ENCODE assay signal across 17 cellular contexts in the genomic region with DNA sequence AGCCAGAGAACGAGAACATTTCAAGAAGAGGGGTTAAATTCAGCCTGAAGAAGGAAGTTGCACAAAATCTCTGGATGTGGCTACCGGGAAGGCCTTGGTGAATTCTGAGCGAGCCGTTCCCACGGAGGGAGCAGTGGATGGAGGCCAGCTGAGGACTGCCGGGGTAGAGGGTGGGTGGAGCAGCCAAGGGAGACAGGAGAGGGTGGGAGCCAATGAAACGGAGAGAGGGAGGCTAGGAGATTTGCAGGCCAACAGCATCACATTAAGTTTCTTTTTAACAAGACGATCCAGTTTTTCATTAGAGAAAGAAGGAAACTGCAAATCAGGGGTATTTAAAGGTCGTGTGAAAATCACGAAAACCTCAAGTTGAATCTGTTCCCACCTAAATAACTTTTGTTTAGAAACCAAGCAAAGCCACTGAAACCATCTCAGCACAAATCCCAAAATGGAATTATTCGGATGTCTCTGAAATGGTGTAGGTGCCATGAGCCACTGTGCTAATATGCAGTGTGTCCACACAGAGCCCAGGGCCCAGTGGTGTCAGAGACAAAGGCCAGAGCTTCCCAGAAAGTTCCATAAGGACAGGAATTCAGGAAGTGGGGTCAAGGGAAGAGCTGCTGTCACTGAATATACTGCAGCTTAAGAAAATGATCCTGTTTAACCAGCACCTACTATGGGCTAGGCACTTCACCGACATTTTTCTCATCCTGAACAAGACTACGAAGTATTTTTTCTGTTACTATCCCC. TPM values are rescaled to one million over a fixed set of nuclear protein-coding genes. Genes with fewer than 3 reads are reported as not detected.
A peak's percentile ranks its signal among the peaks of the same experiment; 100 is the strongest.
DNase-seq lines count a peak whose midpoint lies in the region; ATAC-seq and TF ChIP-seq lines count a peak whose summit lies in the region.
"Had no signal": no experiment of that assay in that cellular context is flagged by ENCODE, and none has a peak within 500 bp of the region (broad histone marks: within the 10 kb centered on the region; RNA-seq: fewer than 3 reads in every experiment).

No MANE protein-coding gene starts in this region.

- no peak overlapping the region for H3K4me3 Mint-ChIP-seq in activated naive CD8-positive, alpha-beta T cell treated with anti-CD3 and anti-CD28 coated beads, Interleukin-2, amount 50 U/mL, for 24 hours
- H3K4me3 Mint-ChIP-seq: activated CD8-positive, alpha-beta memory T cell treated with anti-CD3 and anti-CD28 coated beads, Interleukin-2, amount 10 ng/mL, durations not matched to agents 7 days and 5 days; activated naive CD8-positive, alpha-beta T cell; dendritic cell treated with granulocyte-macrophage colony-stimulating factor and Interleukin-4, amounts not matched to agents 40 ng/mL and 50 ng/mL, for 4 days; immature natural killer cell; naive B cell; type B pancreatic cell had no signal

- H3K36me3 ChIP-seq in H7 (replicated peaks; ENCODE audit: control insufficient read depth, insufficient read depth, low read length): no peaks in the 10 kb centered on the region
- H3K36me3 ChIP-seq in right lobe of liver: no peaks in the 10 kb centered on the region
- no peaks in the 10 kb centered on the region for H3K36me3 ChIP-seq in spleen
- H3K36me3 ChIP-seq: MG63 had no signal

- TF ChIP-seq CTCF in fibroblast of pulmonary artery (IDR thresholded peaks at IDR 0.05; ENCODE audit: low read length, missing control alignments): no peak
- TF ChIP-seq CTCF in right lobe of liver (IDR thresholded peaks at IDR 0.05): no peak
- TF ChIP-seq CTCF in spleen (IDR thresholded peaks at IDR 0.05 in 8 of 11, conservative IDR thresholded peaks at IDR 0.05 in 3 of 11): no peak

- peak in 3 of 4 donors; percentile 27 to 58 (median 44) for ATAC-seq in right lobe of liver
- ATAC-seq in HG02623 (IDR thresholded peaks at IDR 0.05; ENCODE audit: unreplicated experiment): no peak
- no peak for ATAC-seq in activated naive CD8-positive, alpha-beta T cell treated with anti-CD3 and anti-CD28 coated beads, Interleukin-2, amount 50 U/mL, for 24 hours
- no peak for ATAC-seq in HG02885 (IDR thresholded peaks at IDR 0.05; ENCODE audit: poor library complexity, unreplicated experiment)
- ATAC-seq: activated CD8-positive, alpha-beta memory T cell treated with anti-CD3 and anti-CD28 coated beads, Interleukin-2, amount 10 ng/mL, durations not matched to agents 7 days and 5 days had no signal

- TF ChIP-seq POLR2A in right lobe of liver (IDR thresholded peaks at IDR 0.05) (no peak), spleen (IDR thresholded peaks at IDR 0.05) (no peak)

- intact Hi-C loops in right lobe of liver (cut with DNase I) (no loop called here), spleen (cut with DNase I; ENCODE audit: low total_unique reads) (no loop called here)

- H3K9me3 ChIP-seq in right lobe of liver (no peaks in the 10 kb centered on the region), spleen (no peaks in the 10 kb centered on the region)
- H3K9me3 ChIP-seq: MG63 had no signal

- H3K27me3 Mint-ChIP-seq in activated naive CD8-positive, alpha-beta T cell treated with anti-CD3 and anti-CD28 coated beads, Interleukin-2, amount 50 U/mL, for 24 hours: peaks cover 11% of the 10 kb centered on the region

- no peaks in the 10 kb centered on the region for H3K9me3 Mint-ChIP-seq in activated naive CD8-positive, alpha-beta T cell treated with anti-CD3 and anti-CD28 coated beads, Interleukin-2, amount 50 U/mL, for 24 hours
- H3K9me3 Mint-ChIP-seq: dendritic cell treated with granulocyte-macrophage colony-stimulating factor and Interleukin-4, amounts not matched to agents 40 ng/mL and 50 ng/mL, for 4 days; immature natural killer cell; naive B cell; type B pancreatic cell had no signal

- DNase-seq in H7 (peak; percentile 61), fibroblast of pulmonary artery (ENCODE audit: low read depth) (peak; percentile 11), right lobe of liver (no peak), spleen (peak; percentile 51)
- no peak for DNase-seq in activated naive CD8-positive, alpha-beta T cell treated with anti-CD3 and anti-CD28 coated beads, Interleukin-2, amount 50 U/mL, for 24 hours
- no peak for DNase-seq in activated T-cell treated with anti-CD3 and anti-CD28 coated beads, Interleukin-2, amount 50 U/mL, for 1 hour
- DNase-seq: activated CD8-positive, alpha-beta memory T cell treated with anti-CD3 and anti-CD28 coated beads, Interleukin-2, amount 10 ng/mL, durations not matched to agents 7 days and 5 days; immature natural killer cell; MG63; naive B cell; NCI-H2107 had no signal

- H3K4me1 ChIP-seq in right lobe of liver: no peaks in the 10 kb centered on the region
- no peaks in the 10 kb centered on the region for H3K4me1 ChIP-seq in spleen

- no peaks in the 10 kb centered on the region for H3K4me1 Mint-ChIP-seq in activated naive CD8-positive, alpha-beta T cell treated with anti-CD3 and anti-CD28 coated beads, Interleukin-2, amount 50 U/mL, for 24 hours
- H3K4me1 Mint-ChIP-seq: activated CD8-positive, alpha-beta memory T cell treated with anti-CD3 and anti-CD28 coated beads, Interleukin-2, amount 10 ng/mL, durations not matched to agents 7 days and 5 days; immature natural killer cell; naive B cell had no signal

- H3K27ac ChIP-seq in right lobe of liver: no peak overlapping the region
- H3K27ac ChIP-seq in spleen: peak overlapping the region in 6 of 8 donors; percentile 20 to 57 (median 40)
- H3K27ac ChIP-seq: VCaP had no signal

- 68% methylated on average over 12 of the region's 13 CpGs for WGBS in right lobe of liver (ENCODE audit: insufficient coverage, low coverage, low lambda C conversion rate, missing lambda C conversion rate)
- 52 to 61% (median 55%) methylated on average over 13 of the region's 13 CpGs for WGBS in spleen, 5 donors

- no peak overlapping the region for H3K27ac Mint-ChIP-seq in activated naive CD8-positive, alpha-beta T cell treated with anti-CD3 and anti-CD28 coated beads, Interleukin-2, amount 50 U/mL, for 24 hours
- H3K27ac Mint-ChIP-seq: activated CD8-positive, alpha-beta memory T cell treated with anti-CD3 and anti-CD28 coated beads, Interleukin-2, amount 10 ng/mL, durations not matched to agents 7 days and 5 days; activated naive CD8-positive, alpha-beta T cell; dendritic cell treated with granulocyte-macrophage colony-stimulating factor and Interleukin-4, amounts not matched to agents 40 ng/mL and 50 ng/mL, for 4 days; immature natural killer cell; type B pancreatic cell had no signal

- H3K4me3 ChIP-seq in H7 (ENCODE audit: insufficient read depth, low read depth, low read length) (no peak overlapping the region), fibroblast of pulmonary artery (replicated peaks; ENCODE audit: low read depth, low read length) (no peak overlapping the region), right lobe of liver (no peak overlapping the region), spleen (no peak overlapping the region)
- H3K4me3 ChIP-seq: MG63 had no signal

- H3K27me3 ChIP-seq in H7 (ENCODE audit: control insufficient read depth, insufficient read depth, low read length) (peaks cover 2% of the 10 kb centered on the region; the same call in 1 of the 2 replicates), right lobe of liver (no peaks in the 10 kb centered on the region), spleen (replicated peaks in 1 of 7) (peaks cover 0 to 16% (median 0%) of the 10 kb centered on the region in 7 donors)
- H3K27me3 ChIP-seq: MG63 had no signal

- no peaks in the 10 kb centered on the region for H3K36me3 Mint-ChIP-seq in activated naive CD8-positive, alpha-beta T cell treated with anti-CD3 and anti-CD28 coated beads, Interleukin-2, amount 50 U/mL, for 24 hours (ENCODE audit: low read depth)
- H3K36me3 Mint-ChIP-seq: activated CD8-positive, alpha-beta memory T cell treated with anti-CD3 and anti-CD28 coated beads, Interleukin-2, amount 10 ng/mL, durations not matched to agents 7 days and 5 days; activated naive CD8-positive, alpha-beta T cell; immature natural killer cell; naive B cell; type B pancreatic cell had no signal

RNA-seq across cellular contexts. Expression of gene SLC35C1, which starts 59.7 kb away (rescaled TPM):
- total RNA-seq in H7 (2014; rRNA removed; shearing (Covaris generic)): 3.9 and 5.8 TPM in 2 replicates
- total RNA-seq in right lobe of liver (100 to 1,000 TPM in 3 of 6 experiments, 10 to 100 TPM in 3; 11.6 to 134 (median 83.9) TPM), spleen (10 to 100 TPM in 5 of 7 donors, 1 to 10 TPM in 2; 9.3 to 14.2 (median 12.1) TPM)
- 1 to 10 TPM; 2.8 to 7.4 (median 4.1) TPM for polyA plus RNA-seq in spleen

Comparison
In these comparisons a context has a peak if more than half of its experiments do, and no peak if none do; other contexts are left out.
1. DNase-seq: peak in H7 (single experiment), fibroblast of pulmonary artery (single experiment) and spleen (single experiment); none in right lobe of liver (0 of 3), activated naive CD8-positive, alpha-beta T cell treated with anti-CD3 and anti-CD28 coated beads, Interleukin-2, amount 50 U/mL, for 24 hours (single experiment) and activated T-cell treated with anti-CD3 and anti-CD28 coated beads, Interleukin-2, amount 50 U/mL, for 1 hour (single experiment).
2. ATAC-seq: peak in right lobe of liver (3 of 4); none in HG02623 (single experiment), activated naive CD8-positive, alpha-beta T cell treated with anti-CD3 and anti-CD28 coated beads, Interleukin-2, amount 50 U/mL, for 24 hours (single experiment) and HG02885 (single experiment).
3. H3K27ac ChIP-seq: peak in spleen (6 of 8); none in right lobe of liver (0 of 3).